8 cellular contexts compared by ENCODE assay signal in genomic region chr1:155051777-155052398, GRCh38. TPM values are rescaled to one million over a fixed set of nuclear protein-coding genes. Genes with fewer than 3 reads are reported as not detected.
DNase-seq lines count a peak whose midpoint lies in the region; ATAC-seq and TF ChIP-seq lines count a peak whose summit lies in the region.

No MANE protein-coding gene starts in this region.

- peaks cover 34% of the 10 kb centered on the region for H3K4me1 ChIP-seq in mononuclear cell (ENCODE audit: insufficient read depth, low read length)

- CTCF ChIA-PET in activated CD8-positive, alpha-beta T cell treated with anti-CD3 and anti-CD28 coated beads, Interleukin-2, amount 10 ng/mL, durations not matched to agents 7 days and 5 days (lab: Charles Lee), result interaction anchor here (0.9 to 13.8 kb wide), 16 partner anchors 8 to 123 kb away, joined by 3 to 205 read pairs (median 10); partner anchors contain the start of genes CKS1B, EFNA4, FLAD1 and KRTCAP2

- DNase-seq in Ammon's horn (ENCODE audit: low spot score), result peak; percentile 63
- DNase-seq in NCI-H345 (lab: John Stamatoyannopoulos, UW), result peak; percentile 91
- DNase-seq in activated CD8-positive, alpha-beta T cell treated with anti-CD3 and anti-CD28 coated beads, Interleukin-2, amount 10 ng/mL, durations not matched to agents 7 days and 5 days, result peak; percentile 56
- no peak for DNase-seq in endothelial cell (ENCODE audit: low spot score)
- peak; percentile 37 for DNase-seq in superior temporal gyrus (ENCODE audit: extremely low spot score)

- peak overlapping the region; percentile 74 for H3K27ac Mint-ChIP-seq in activated CD8-positive, alpha-beta T cell treated with anti-CD3 and anti-CD28 coated beads, Interleukin-2, amount 10 ng/mL, durations not matched to agents 7 days and 5 days
- H3K27ac Mint-ChIP-seq in endothelial cell (ENCODE audit: unreplicated experiment), result peak overlapping the region; percentile 62

- TF ChIP-seq CTCF in endothelial cell (IDR thresholded peaks at IDR 0.05; ENCODE audit: unreplicated experiment), result no peak

- peak overlapping the region; percentile 83 for H3K4me3 Mint-ChIP-seq in activated CD8-positive, alpha-beta T cell treated with anti-CD3 and anti-CD28 coated beads, Interleukin-2, amount 10 ng/mL, durations not matched to agents 7 days and 5 days
- peak overlapping the region; percentile 97 for H3K4me3 Mint-ChIP-seq in endothelial cell (ENCODE audit: unreplicated experiment)

- POLR2A ChIA-PET in activated CD8-positive, alpha-beta T cell treated with anti-CD3 and anti-CD28 coated beads, Interleukin-2, amount 10 ng/mL, durations not matched to agents 7 days and 5 days (lab: Charles Lee), result interaction anchor here (0.6 to 1.9 kb wide), 5 partner anchors 8 to 956 kb away, joined by 3 to 7 read pairs (median 3); partner anchors contain the start of gene CKS1B

- H3K4me1 Mint-ChIP-seq in activated CD8-positive, alpha-beta T cell treated with anti-CD3 and anti-CD28 coated beads, Interleukin-2, amount 10 ng/mL, durations not matched to agents 7 days and 5 days (ENCODE audit: low read depth), result peaks cover 31% of the 10 kb centered on the region
- H3K4me1 Mint-ChIP-seq in endothelial cell (ENCODE audit: unreplicated experiment), result peaks cover 44% of the 10 kb centered on the region

- H3K27me3 Mint-ChIP-seq in activated CD8-positive, alpha-beta T cell treated with anti-CD3 and anti-CD28 coated beads, Interleukin-2, amount 10 ng/mL, durations not matched to agents 7 days and 5 days (ENCODE audit: low read depth), result no peaks in the 10 kb centered on the region
- peaks cover 17% of the 10 kb centered on the region for H3K27me3 Mint-ChIP-seq in endothelial cell (ENCODE audit: unreplicated experiment)

- peak; percentile 9 for ATAC-seq in GM21381 (IDR thresholded peaks at IDR 0.05; ENCODE audit: unreplicated experiment)
- peak; percentile 18 for ATAC-seq in activated CD8-positive, alpha-beta T cell treated with anti-CD3 and anti-CD28 coated beads, Interleukin-2, amount 10 ng/mL, durations not matched to agents 7 days and 5 days
- no peak for ATAC-seq in GM18505 (IDR thresholded peaks at IDR 0.05; ENCODE audit: unreplicated experiment)

- H3K9me3 Mint-ChIP-seq in activated CD8-positive, alpha-beta T cell treated with anti-CD3 and anti-CD28 coated beads, Interleukin-2, amount 10 ng/mL, durations not matched to agents 7 days and 5 days (ENCODE audit: insufficient read depth), result no peaks in the 10 kb centered on the region
- no peaks in the 10 kb centered on the region for H3K9me3 Mint-ChIP-seq in endothelial cell (ENCODE audit: unreplicated experiment)

- no peak for TF ChIP-seq POLR2A in GM18505 (IDR thresholded peaks at IDR 0.05; ENCODE audit: borderline replicate concordance, extremely low read depth, insufficient read depth, insufficient read length)

- no peaks in the 10 kb centered on the region for H3K9me3 ChIP-seq in mononuclear cell (ENCODE audit: low read depth, low read length)

- peak overlapping the region; percentile 50 for H3K4me3 ChIP-seq in mononuclear cell (ENCODE audit: low read length)

- H3K36me3 Mint-ChIP-seq in activated CD8-positive, alpha-beta T cell treated with anti-CD3 and anti-CD28 coated beads, Interleukin-2, amount 10 ng/mL, durations not matched to agents 7 days and 5 days (ENCODE audit: low read depth), result peaks cover 7% of the 10 kb centered on the region
- H3K36me3 Mint-ChIP-seq in endothelial cell (ENCODE audit: low read depth, unreplicated experiment), result peaks cover 17% of the 10 kb centered on the region

- no peaks in the 10 kb centered on the region for H3K27me3 ChIP-seq in mononuclear cell (ENCODE audit: insufficient read depth, low read length)

RNA-seq across cellular contexts. Expression of gene ADAM15, which starts 0.8 kb away (rescaled TPM):
- total RNA-seq in activated CD8-positive, alpha-beta T cell treated with anti-CD3 and anti-CD28 coated beads, Interleukin-2, amount 10 ng/mL, durations not matched to agents 7 days and 5 days, result 10 to 100 TPM; 29.7 to 29.8 TPM
- total RNA-seq in endothelial cell (ENCODE audit: unreplicated experiment) (382 TPM), mononuclear cell (25.1 TPM)

RNA-seq across cellular contexts. Expression of gene EFNA4, which starts 11.7 kb away (rescaled TPM):
- 1 to 10 TPM; 7.8 to 9.7 TPM for total RNA-seq in activated CD8-positive, alpha-beta T cell treated with anti-CD3 and anti-CD28 coated beads, Interleukin-2, amount 10 ng/mL, durations not matched to agents 7 days and 5 days
- total RNA-seq in endothelial cell (ENCODE audit: unreplicated experiment) (25.2 TPM), mononuclear cell (2.4 TPM)

RNA-seq across cellular contexts. Expression of gene DCST1, which starts 18.3 kb away (rescaled TPM):
- total RNA-seq in activated CD8-positive, alpha-beta T cell treated with anti-CD3 and anti-CD28 coated beads, Interleukin-2, amount 10 ng/mL, durations not matched to agents 7 days and 5 days, result not detected
- total RNA-seq in endothelial cell (ENCODE audit: unreplicated experiment) (not detected), mononuclear cell (0.21 TPM)

RNA-seq across cellular contexts. Expression of gene DCST2, which starts 18.3 kb away (rescaled TPM):
- under 1 TPM; 0.24 to 0.37 TPM for total RNA-seq in activated CD8-positive, alpha-beta T cell treated with anti-CD3 and anti-CD28 coated beads, Interleukin-2, amount 10 ng/mL, durations not matched to agents 7 days and 5 days
- total RNA-seq in endothelial cell (ENCODE audit: unreplicated experiment) (2.8 TPM), mononuclear cell (0.10 TPM)

RNA-seq across cellular contexts. Expression of gene EFNA3, which starts 26.7 kb away (rescaled TPM):
- total RNA-seq in activated CD8-positive, alpha-beta T cell treated with anti-CD3 and anti-CD28 coated beads, Interleukin-2, amount 10 ng/mL, durations not matched to agents 7 days and 5 days, result 1 to 10 TPM; 3.8 to 5.5 TPM
- 9.6 TPM for total RNA-seq in endothelial cell (ENCODE audit: unreplicated experiment)
- total RNA-seq in mononuclear cell, result 0.21 TPM

Comparison
In these comparisons a context has a peak if more than half of its experiments do, and no peak if none do; other contexts are left out.
1. RNA of gene ADAM15, which starts 0.8 kb away (total RNA-seq): 382 TPM in endothelial cell (single experiment); 29.7 to 29.8 TPM in activated CD8-positive, alpha-beta T cell treated with anti-CD3 and anti-CD28 coated beads, Interleukin-2, amount 10 ng/mL, durations not matched to agents 7 days and 5 days and 25.1 TPM in mononuclear cell (single experiment); every median in the first group is over 10 times any median in the second.